16 cellular contexts compared by ENCODE assay signal in the genomic region with DNA sequence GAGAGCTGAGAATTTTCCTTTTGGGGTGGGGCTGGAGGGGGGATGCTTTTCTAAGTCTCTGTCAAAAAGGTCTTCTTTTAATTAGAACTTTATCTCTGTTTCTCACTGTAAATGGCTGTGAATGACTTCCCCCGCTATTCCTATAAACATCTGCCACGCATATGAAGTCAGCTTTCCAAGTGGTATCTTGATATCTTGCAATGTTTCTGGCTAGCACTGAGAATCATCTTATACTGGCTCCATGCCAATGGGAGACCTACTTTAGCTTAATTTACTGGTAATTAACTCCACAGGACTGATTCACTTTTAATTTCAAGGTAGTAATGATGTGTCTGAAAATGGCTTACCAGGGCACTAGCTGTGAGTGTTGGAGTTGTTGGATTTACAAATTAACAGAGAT. TPM values are rescaled to one million over a fixed set of nuclear protein-coding genes. Genes with fewer than 3 reads are reported as not detected.
"Had no signal": no experiment of that assay in that cellular context is flagged by ENCODE, and none has a peak within 500 bp of the region (broad histone marks: within the 10 kb centered on the region; RNA-seq: fewer than 3 reads in every experiment).

No MANE protein-coding gene starts in this region.

- DNase-seq: activated B cell treated with CpG ODN at 0.5 μM for 24 hours; activated CD4-positive, alpha-beta T cell treated with anti-CD3 and anti-CD28 coated beads for 48 hours; activated CD8-positive, alpha-beta memory T cell treated with anti-CD3 and anti-CD28 coated beads, Interleukin-2, amount 50 U/mL, for 48 hours; activated gamma-delta T cell treated with Interleukin-2 at 50 U/mL for 16 hours; activated T-cell treated with anti-CD3 and anti-CD28 coated beads, Interleukin-2, amount 50 U/mL, for 72 hours; amniotic stem cell; caudate nucleus; colonic mucosa; kidney; left ventricle myocardium superior; mesenchymal stem cell; stimulated activated CD4-positive, alpha-beta T cell treated with anti-CD3 and anti-CD28 coated beads, Interleukin-12 subunit alpha, Interleukin-12 subunit beta, amount 100 ng/mL, for 4 hours; stimulated activated CD4-positive, alpha-beta T cell treated with anti-CD3 and anti-CD28 coated beads, Interleukin-2, amount 100 ng/mL, for 24 hours had no signal

- H3K9me3 ChIP-seq: colonic mucosa, esophagus muscularis mucosa had no signal

- H3K36me3 ChIP-seq: colonic mucosa, esophagus muscularis mucosa had no signal

- H3K27ac Mint-ChIP-seq: activated B cell treated with CpG ODN at 0.5 μM for 24 hours; activated naive CD8-positive, alpha-beta T cell; activated T-cell treated with anti-CD3 and anti-CD28 coated beads, Interleukin-2, amount 50 U/mL, for 72 hours; natural killer cell treated with Interleukin-12 subunit alpha and Interleukin-12 subunit beta and Interleukin-15 and Interleukin-18, amount 100 ng/mL, for 72 hours had no signal

- FAIRE-seq: kidney had no signal

- H3K4me3 ChIP-seq: colonic mucosa, esophagus muscularis mucosa had no signal

- H3K9me3 Mint-ChIP-seq: activated B cell treated with CpG ODN at 0.5 μM for 24 hours; activated T-cell treated with anti-CD3 and anti-CD28 coated beads, Interleukin-2, amount 50 U/mL, for 72 hours; natural killer cell treated with Interleukin-12 subunit alpha and Interleukin-12 subunit beta and Interleukin-15 and Interleukin-18, amount 100 ng/mL, for 72 hours had no signal

- H3K27ac ChIP-seq: colonic mucosa, esophagus muscularis mucosa had no signal

- H3K4me1 ChIP-seq: colonic mucosa had no signal

- H3K4me3 Mint-ChIP-seq: activated B cell treated with CpG ODN at 0.5 μM for 24 hours; activated naive CD8-positive, alpha-beta T cell; activated T-cell treated with anti-CD3 and anti-CD28 coated beads, Interleukin-2, amount 50 U/mL, for 72 hours; natural killer cell treated with Interleukin-12 subunit alpha and Interleukin-12 subunit beta and Interleukin-15 and Interleukin-18, amount 100 ng/mL, for 72 hours had no signal

- ATAC-seq: activated T-cell treated with anti-CD3 and anti-CD28 coated beads, Interleukin-2, amount 50 U/mL, for 72 hours; left ventricle myocardium superior; natural killer cell treated with Interleukin-12 subunit alpha and Interleukin-12 subunit beta and Interleukin-15 and Interleukin-18, amount 100 ng/mL, for 72 hours had no signal

- H3K36me3 Mint-ChIP-seq: activated naive CD8-positive, alpha-beta T cell; natural killer cell treated with Interleukin-12 subunit alpha and Interleukin-12 subunit beta and Interleukin-15 and Interleukin-18, amount 100 ng/mL, for 72 hours had no signal

RNA-seq across cellular contexts. Expression of a gene that starts 4.3 kb away (rescaled TPM):
- total RNA-seq: activated B cell treated with CpG ODN at 0.5 μM for 24 hours; activated T-cell treated with anti-CD3 and anti-CD28 coated beads, Interleukin-2, amount 50 U/mL, for 72 hours; left ventricle myocardium superior had no signal
